8 cellular contexts compared by ENCODE assay signal in the genomic region with DNA sequence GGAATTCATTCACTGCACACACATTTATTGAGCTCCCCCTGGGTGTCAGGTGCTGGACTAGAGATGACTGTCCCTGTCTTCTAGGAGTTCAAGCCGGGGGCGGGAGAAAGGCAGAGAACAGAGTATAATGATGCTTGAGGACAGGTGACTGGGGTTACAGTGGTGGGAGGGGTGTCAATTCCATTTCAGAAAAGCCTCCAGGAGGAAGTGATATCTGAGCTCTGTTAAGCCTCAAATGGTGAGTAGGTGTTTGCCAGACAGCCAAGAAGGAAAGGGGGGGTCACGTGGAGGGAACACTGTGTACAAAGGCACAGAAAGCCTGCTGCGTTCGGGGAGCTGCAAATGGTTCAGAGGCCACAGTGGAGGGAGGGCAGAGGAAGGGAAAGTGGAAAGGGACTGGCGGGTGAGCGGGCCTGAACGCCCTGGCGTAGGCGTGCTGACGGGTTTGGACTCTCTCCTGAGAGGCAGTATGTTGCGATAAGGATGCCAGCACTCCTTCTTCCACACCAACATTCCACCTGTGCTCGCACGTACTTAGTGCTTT. TPM values are rescaled to one million over a fixed set of nuclear protein-coding genes. Genes with fewer than 3 reads are reported as not detected.
DNase-seq lines count a peak whose midpoint lies in the region; ATAC-seq and TF ChIP-seq lines count a peak whose summit lies in the region.

No MANE protein-coding gene starts in this region.

- TF ChIP-seq CTCF in transverse colon (IDR thresholded peaks at IDR 0.05) = no peak

- POLR2A ChIA-PET in activated CD4-positive, alpha-beta memory T cell treated with anti-CD3 and anti-CD28 coated beads for 36 hours (lab: Charles Lee) = no interaction called here
- POLR2A ChIA-PET in activated CD4-positive, alpha-beta memory T cell treated with anti-CD3 and anti-CD28 coated beads, Interleukin-2, amount 10 ng/mL, durations not matched to agents 7 days and 5 days (lab: Charles Lee) = no interaction called here

- peak; percentile 85 for TF ChIP-seq EP300 in transverse colon (IDR thresholded peaks at IDR 0.05; ENCODE audit: low read depth)

- H3K36me3 Mint-ChIP-seq in activated CD4-positive, alpha-beta memory T cell treated with anti-CD3 and anti-CD28 coated beads for 36 hours = no peaks in the 10 kb centered on the region
- H3K36me3 Mint-ChIP-seq in activated CD4-positive, alpha-beta memory T cell treated with anti-CD3 and anti-CD28 coated beads, Interleukin-2, amount 10 ng/mL, durations not matched to agents 7 days and 5 days (ENCODE audit: low read depth) = no peaks in the 10 kb centered on the region

- peak; percentile 65 for DNase-seq in activated CD4-positive, alpha-beta memory T cell treated with anti-CD3 and anti-CD28 coated beads for 36 hours
- no peak for DNase-seq in activated CD4-positive, alpha-beta memory T cell treated with anti-CD3 and anti-CD28 coated beads, Interleukin-2, amount 10 ng/mL, durations not matched to agents 7 days and 5 days
- DNase-seq in anterior cingulate cortex (lab: John Stamatoyannopoulos, UW) (peak in 39 of 58 donors; percentile 7 to 77 (median 32)), left kidney (ENCODE audit: low read depth, low spot score) (peak; percentile 71), transverse colon (peak; percentile 70), DMS114 treated with DMSO at 0.1 percent for 48 hours (lab: John Stamatoyannopoulos, UW; ENCODE audit: unreplicated experiment) (no peak), NOMO-1 (lab: John Stamatoyannopoulos, UW; ENCODE audit: unreplicated experiment in 2 of 2) (no peak)

- H3K27ac ChIP-seq in transverse colon = peak overlapping the region; percentile 62 to 83 (median 72)

- H3K27me3 ChIP-seq in transverse colon = peaks cover 12% of the 10 kb centered on the region

- no peak for TF ChIP-seq POLR2A in transverse colon (IDR thresholded peaks at IDR 0.05)

- no peak overlapping the region for H3K27ac Mint-ChIP-seq in activated CD4-positive, alpha-beta memory T cell treated with anti-CD3 and anti-CD28 coated beads for 36 hours
- no peak overlapping the region for H3K27ac Mint-ChIP-seq in activated CD4-positive, alpha-beta memory T cell treated with anti-CD3 and anti-CD28 coated beads, Interleukin-2, amount 10 ng/mL, durations not matched to agents 7 days and 5 days

- peaks cover 10 to 42% (median 24%) of the 10 kb centered on the region in 4 donors for H3K4me1 ChIP-seq in transverse colon

- 3 to 8% methylated on average over 14 of the region's 14 CpGs for WGBS in transverse colon (ENCODE audit: low coverage in 1 of 2), 2 donors

- in situ Hi-C loops in transverse colon (cut with MboI; ENCODE audit: low pct_ligation_motif_present in 1 of 4, low pct_unique_long_range_greater_than_20kb in 1 of 4, low sequenced_read_pairs in 3 of 4) = loop anchor here in 3 of 4 donors (10.0 to 25.0 kb wide), 5 partner anchors 219 to 421 kb away; partner anchors contain the start of genes DLX3 (in 1 of the 3), KAT7 (in 1 of the 3) and TAC4 (in 1 of the 3)

- H3K4me1 Mint-ChIP-seq in activated CD4-positive, alpha-beta memory T cell treated with anti-CD3 and anti-CD28 coated beads for 36 hours (ENCODE audit: low read depth) = peaks cover 16% of the 10 kb centered on the region
- H3K4me1 Mint-ChIP-seq in activated CD4-positive, alpha-beta memory T cell treated with anti-CD3 and anti-CD28 coated beads, Interleukin-2, amount 10 ng/mL, durations not matched to agents 7 days and 5 days = peaks cover 24% of the 10 kb centered on the region

- no peaks in the 10 kb centered on the region for H3K9me3 ChIP-seq in transverse colon

- peaks cover 12% of the 10 kb centered on the region for H3K27me3 Mint-ChIP-seq in activated CD4-positive, alpha-beta memory T cell treated with anti-CD3 and anti-CD28 coated beads for 36 hours
- peaks cover 25% of the 10 kb centered on the region for H3K27me3 Mint-ChIP-seq in activated CD4-positive, alpha-beta memory T cell treated with anti-CD3 and anti-CD28 coated beads, Interleukin-2, amount 10 ng/mL, durations not matched to agents 7 days and 5 days

- H3K9me3 Mint-ChIP-seq in activated CD4-positive, alpha-beta memory T cell treated with anti-CD3 and anti-CD28 coated beads for 36 hours = no peaks in the 10 kb centered on the region
- H3K9me3 Mint-ChIP-seq in activated CD4-positive, alpha-beta memory T cell treated with anti-CD3 and anti-CD28 coated beads, Interleukin-2, amount 10 ng/mL, durations not matched to agents 7 days and 5 days = no peaks in the 10 kb centered on the region

- H3K36me3 ChIP-seq in transverse colon = no peaks in the 10 kb centered on the region

- CTCF ChIA-PET in activated CD4-positive, alpha-beta memory T cell treated with anti-CD3 and anti-CD28 coated beads for 36 hours (lab: Charles Lee) = interaction anchor here (0.7 to 16.8 kb wide), 12 partner anchors 9 to 432 kb away, joined by 3 to 564 read pairs (median 4); partner anchors contain the start of gene SLC35B1
- CTCF ChIA-PET in activated CD4-positive, alpha-beta memory T cell treated with anti-CD3 and anti-CD28 coated beads, Interleukin-2, amount 10 ng/mL, durations not matched to agents 7 days and 5 days (lab: Charles Lee) = interaction anchor here (0.9 to 3.0 kb wide), 7 partner anchors 8 to 431 kb away, joined by 3 to 28 read pairs (median 5); no protein-coding TSS in a partner anchor

- peak overlapping the region; percentile 4 for H3K4me3 Mint-ChIP-seq in activated CD4-positive, alpha-beta memory T cell treated with anti-CD3 and anti-CD28 coated beads for 36 hours
- H3K4me3 Mint-ChIP-seq in activated CD4-positive, alpha-beta memory T cell treated with anti-CD3 and anti-CD28 coated beads, Interleukin-2, amount 10 ng/mL, durations not matched to agents 7 days and 5 days = no peak overlapping the region

- intact Hi-C loops in activated CD4-positive, alpha-beta memory T cell treated with anti-CD3 and anti-CD28 coated beads for 36 hours (cut with micrococcal nuclease) = loop anchor here (5.0 kb wide), 1 partner anchor 286 kb away; no protein-coding TSS in a partner anchor
- intact Hi-C loops in transverse colon (cut with DNase I; ENCODE audit: low total_unique reads) = no loop called here

- no peak for ATAC-seq in GM19023 (IDR thresholded peaks at IDR 0.05; ENCODE audit: unreplicated experiment)

- no peak overlapping the region for H3K4me3 ChIP-seq in transverse colon

RNA-seq across cellular contexts. Expression of gene NXPH3, which starts 9.7 kb away (rescaled TPM):
- under 1 TPM in 1 of 2 experiments, not detected in 1; 0.10 TPM for total RNA-seq in activated CD4-positive, alpha-beta memory T cell treated with anti-CD3 and anti-CD28 coated beads for 36 hours
- not detected for total RNA-seq in activated CD4-positive, alpha-beta memory T cell treated with anti-CD3 and anti-CD28 coated beads, Interleukin-2, amount 10 ng/mL, durations not matched to agents 7 days and 5 days
- 1 to 10 TPM in 2 of 4 donors, under 1 TPM in 2; 0.20 to 4.6 (median 2.6) TPM for total RNA-seq in transverse colon

Comparison
In these comparisons a context has a peak if more than half of its experiments do, and no peak if none do; other contexts are left out.
1. DNase-seq: peak in activated CD4-positive, alpha-beta memory T cell treated with anti-CD3 and anti-CD28 coated beads for 36 hours (single experiment), anterior cingulate cortex (39 of 58), left kidney (single experiment) and transverse colon (single experiment); none in activated CD4-positive, alpha-beta memory T cell treated with anti-CD3 and anti-CD28 coated beads, Interleukin-2, amount 10 ng/mL, durations not matched to agents 7 days and 5 days (single experiment), DMS114 treated with DMSO at 0.1 percent for 48 hours (single experiment) and NOMO-1 (0 of 2).